Comparison of ENCODE assay signal across 17 cellular contexts in genomic region chr3:188711898-188712256, GRCh38.
DNase-seq lines count a peak whose midpoint lies in the region; FAIRE-seq and TF ChIP-seq lines count a peak whose summit lies in the region.
"Had no signal": no experiment of that assay in that cellular context is flagged by ENCODE, and none has a peak within 500 bp of the region (broad histone marks: within the 10 kb centered on the region; RNA-seq: fewer than 3 reads in every experiment).

No MANE protein-coding gene starts in this region.

- H3K4me3 Mint-ChIP-seq in astrocyte (ENCODE audit: unreplicated experiment): no peak overlapping the region
- H3K4me3 Mint-ChIP-seq: activated CD4-positive, alpha-beta T cell treated with anti-CD3 and anti-CD28 coated beads, Interleukin-2, amount 10 ng/mL, durations not matched to agents 7 days and 5 days; activated naive CD8-positive, alpha-beta T cell treated with anti-CD3 and anti-CD28 coated beads for 36 hours had no signal

- no peaks in the 10 kb centered on the region for H3K9me3 Mint-ChIP-seq in astrocyte (ENCODE audit: unreplicated experiment)
- H3K9me3 Mint-ChIP-seq: activated CD4-positive, alpha-beta T cell treated with anti-CD3 and anti-CD28 coated beads, Interleukin-2, amount 10 ng/mL, durations not matched to agents 7 days and 5 days; activated naive CD8-positive, alpha-beta T cell treated with anti-CD3 and anti-CD28 coated beads for 36 hours had no signal

- no peaks in the 10 kb centered on the region for H3K27me3 Mint-ChIP-seq in astrocyte (ENCODE audit: low read depth, unreplicated experiment)
- H3K27me3 Mint-ChIP-seq: activated CD4-positive, alpha-beta T cell treated with anti-CD3 and anti-CD28 coated beads, Interleukin-2, amount 10 ng/mL, durations not matched to agents 7 days and 5 days; activated naive CD8-positive, alpha-beta T cell treated with anti-CD3 and anti-CD28 coated beads for 36 hours had no signal

- peak overlapping the region; percentile 66 for H3K9ac ChIP-seq in astrocyte (ENCODE audit: low read length)

- peaks cover 22% of the 10 kb centered on the region for H3K4me1 ChIP-seq in astrocyte (ENCODE audit: insufficient read depth, low read length)
- H3K4me1 ChIP-seq in hepatocyte (ENCODE audit: insufficient read depth): peaks cover 14% of the 10 kb centered on the region
- peaks cover 0 to 58% (median 38%) of the 10 kb centered on the region in 4 donors for H3K4me1 ChIP-seq in sigmoid colon
- H3K4me1 ChIP-seq: BE2C had no signal

- peaks cover 44% of the 10 kb centered on the region for H4K20me1 ChIP-seq in astrocyte (ENCODE audit: insufficient read depth, low read length)
- no peaks in the 10 kb centered on the region for H4K20me1 ChIP-seq in hepatocyte (ENCODE audit: insufficient read depth, poor library complexity, severe bottlenecking)

- intact Hi-C loops in sigmoid colon (cut with DNase I): loop anchor here (5.0 to 10.0 kb wide), 2 partner anchors 235 to 967 kb away; partner anchors contain the start of gene BCL6

- H3K36me3 Mint-ChIP-seq in astrocyte (ENCODE audit: low read depth, unreplicated experiment): peaks cover 5% of the 10 kb centered on the region

- H3K27me3 ChIP-seq in astrocyte (ENCODE audit: insufficient read depth, low read length) (no peaks in the 10 kb centered on the region), hepatocyte (no peaks in the 10 kb centered on the region), sigmoid colon (no peaks in the 10 kb centered on the region)
- H3K27me3 ChIP-seq: BE2C had no signal

- 85% methylated on average over 3 of the region's 3 CpGs for WGBS in hepatocyte (ENCODE audit: low lambda C conversion rate, missing lambda C conversion rate)
- 72 to 75% methylated on average over 3 of the region's 3 CpGs for WGBS in sigmoid colon, 2 donors

- no peaks in the 10 kb centered on the region for H3K9me2 ChIP-seq in hepatocyte (replicated peaks; ENCODE audit: insufficient read depth)

- H2AFZ ChIP-seq in astrocyte (ENCODE audit: low read depth, low read length) (no peak overlapping the region), hepatocyte (no peak overlapping the region)

- H3K4me2 ChIP-seq in astrocyte (ENCODE audit: low read length) (peak overlapping the region; percentile 64), hepatocyte (peak overlapping the region; percentile 32)

- peak; percentile 7 for DNase-seq in EL
- no peak for DNase-seq in astrocyte (ENCODE audit: low read depth)
- no peak for DNase-seq in hepatocyte (ENCODE audit: low spot score)
- DNase-seq in sigmoid colon: no peak
- no peak for DNase-seq in NCI-H510A (lab: John Stamatoyannopoulos, UW)
- DNase-seq in T-helper 9 cell: no peak
- DNase-seq in erythroblast (lab: John Stamatoyannopoulos, UW): no peak
- no peak for DNase-seq in islet precursor cell
- DNase-seq: activated CD4-positive, alpha-beta T cell treated with anti-CD3 and anti-CD28 coated beads, Interleukin-2, amount 10 ng/mL, durations not matched to agents 7 days and 5 days; activated naive CD8-positive, alpha-beta T cell treated with anti-CD3 and anti-CD28 coated beads for 36 hours; activated T-cell treated with anti-CD3 and anti-CD28 coated beads, Interleukin-2, amount 50 U/mL, for 1 hour; BE2C; NCI-H2081 treated with DMSO at 0.1 percent for 48 hours; NCI-H774; SHP77 treated with DMSO at 0.1 percent for 48 hours; T1000 had no signal

- H3K27ac Mint-ChIP-seq in astrocyte (ENCODE audit: unreplicated experiment): peak overlapping the region; percentile 0
- H3K27ac Mint-ChIP-seq: activated CD4-positive, alpha-beta T cell treated with anti-CD3 and anti-CD28 coated beads, Interleukin-2, amount 10 ng/mL, durations not matched to agents 7 days and 5 days; activated naive CD8-positive, alpha-beta T cell treated with anti-CD3 and anti-CD28 coated beads for 36 hours had no signal

- TF ChIP-seq CTCF in astrocyte (IDR thresholded peaks at IDR 0.05; ENCODE audit: insufficient read depth, low read depth, low read length) (no peak), hepatocyte (IDR thresholded peaks at IDR 0.05; ENCODE audit: poor library complexity) (no peak), sigmoid colon (IDR thresholded peaks at IDR 0.05) (no peak)

- H3K4me3 ChIP-seq in astrocyte (ENCODE audit: insufficient read depth, low read depth, low read length) (no peak overlapping the region), hepatocyte (no peak overlapping the region), sigmoid colon (no peak overlapping the region)

- FAIRE-seq in astrocyte (lab: Jason Lieb, UNC): peak; percentile 13
- FAIRE-seq: colon had no signal

- TF ChIP-seq POLR2A in sigmoid colon (IDR thresholded peaks at IDR 0.05) (no peak), erythroblast (IDR thresholded peaks at IDR 0.05; ENCODE audit: low read length) (no peak)

- H3K36me3 ChIP-seq in astrocyte (ENCODE audit: insufficient read depth, low read length) (peaks cover 10% of the 10 kb centered on the region), hepatocyte (replicated peaks; ENCODE audit: insufficient read depth, low read depth) (no peaks in the 10 kb centered on the region), sigmoid colon (peaks cover 0 to 20% (median 3%) of the 10 kb centered on the region in 4 donors)
- H3K36me3 ChIP-seq: BE2C had no signal

- TF ChIP-seq EP300 in sigmoid colon (IDR thresholded peaks at IDR 0.05): no peak

- H3K27ac ChIP-seq in astrocyte (ENCODE audit: low read depth, low read length) (peak overlapping the region; percentile 68), hepatocyte (peak overlapping the region; percentile 79), sigmoid colon (peak overlapping the region; percentile 12 to 82 (median 60))

- peaks cover 15% of the 10 kb centered on the region for H3K79me2 ChIP-seq in astrocyte (ENCODE audit: insufficient read depth, low read length)
- H3K79me2 ChIP-seq in hepatocyte: peaks cover 3% of the 10 kb centered on the region

- peaks cover 22% of the 10 kb centered on the region for H3K4me1 Mint-ChIP-seq in astrocyte (ENCODE audit: low read depth, unreplicated experiment)

- H3K9me3 ChIP-seq in astrocyte (ENCODE audit: insufficient read depth, low read depth, low read length): no peaks in the 10 kb centered on the region
- no peaks in the 10 kb centered on the region for H3K9me3 ChIP-seq in hepatocyte (ENCODE audit: low read depth)
- no peaks in the 10 kb centered on the region for H3K9me3 ChIP-seq in sigmoid colon
- H3K9me3 ChIP-seq: BE2C had no signal
